In the genomic region with DNA sequence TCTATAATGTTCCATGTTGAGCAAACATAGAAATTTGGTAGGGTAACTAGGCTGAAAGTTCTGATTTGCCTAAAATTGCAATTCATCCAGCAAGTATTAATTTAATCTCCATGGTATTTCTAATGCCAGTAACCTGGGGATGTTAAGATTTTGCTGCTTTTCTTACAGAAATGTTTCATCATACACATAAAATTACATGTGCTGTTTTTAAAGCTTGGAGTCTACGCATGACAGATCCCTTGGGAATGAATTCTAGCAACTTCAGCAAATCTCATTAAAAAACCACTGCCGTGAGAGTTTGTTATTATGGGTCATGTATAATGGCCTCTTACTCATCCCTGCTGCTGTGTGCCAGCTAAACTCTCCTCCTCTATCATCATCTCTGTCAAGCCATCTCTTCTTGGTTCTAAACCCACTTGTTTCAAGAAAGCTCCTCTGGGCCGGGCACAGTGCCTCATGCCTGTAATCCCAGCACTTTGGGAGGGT, we compare ENCODE assay signal across 11 cellular contexts.
DNase-seq lines count a peak whose midpoint lies in the region; ATAC-seq and TF ChIP-seq lines count a peak whose summit lies in the region.
"Had no signal": no experiment of that assay in that cellular context is flagged by ENCODE, and none has a peak within 500 bp of the region (broad histone marks: within the 10 kb centered on the region; RNA-seq: fewer than 3 reads in every experiment).

No MANE protein-coding gene starts in this region.

- dilution Hi-C loops in IMR-90 (cut with HindIII; ENCODE audit: low sequenced_read_pairs, unreplicated experiment) = no loop called here

- H3K27ac Mint-ChIP-seq in progenitor cell of endocrine pancreas = no peak overlapping the region
- H3K27ac Mint-ChIP-seq: activated T-cell treated with anti-CD3 and anti-CD28 coated beads, Interleukin-2, amount 50 U/mL, for 72 hours had no signal

- peak overlapping the region; percentile 74; the same call in 1 of the 2 replicates for H3K18ac ChIP-seq in IMR-90 (ENCODE audit: low read depth, low read length)

- no TSS peak for BruUV-seq in IMR-90 (replicated peaks; lab: Mats Ljungman, UMichigan)

- CTCF ChIA-PET in IMR-90 (lab: Yijun Ruan, JAX) = interaction anchor here (0.6 kb wide), 1 partner anchor 87 kb away, joined by 3 read pairs; no protein-coding TSS in a partner anchor

- H2BK5ac ChIP-seq in IMR-90 (ENCODE audit: low read depth, low read length, poor library complexity, severe bottlenecking) = peak overlapping the region; percentile 64

- H3K4ac ChIP-seq in IMR-90 (ENCODE audit: low read depth, low read length) = peak overlapping the region; percentile 85; the same call in 1 of the 2 replicates

- H3K27ac ChIP-seq in IMR-90 (ENCODE audit: insufficient read depth, low read length) = peak overlapping the region; percentile 92; the same call in 1 of the 2 replicates
- peak overlapping the region; percentile 59 for H3K27ac ChIP-seq in brain microvascular endothelial cell

- H2AK9ac ChIP-seq in IMR-90 (replicated peaks; ENCODE audit: low read depth, low read length, poor library complexity) = no peak overlapping the region

- H3K4me1 Mint-ChIP-seq in progenitor cell of endocrine pancreas (ENCODE audit: low read depth) = peaks cover 13% of the 10 kb centered on the region

- no peak for TF ChIP-seq POLR2A in IMR-90 (IDR thresholded peaks at IDR 0.05; ENCODE audit: low read depth, low read length)

- peak overlapping the region; percentile 59; the same call in 1 of the 2 replicates for H3K56ac ChIP-seq in IMR-90 (ENCODE audit: extremely low read depth, insufficient read depth, low read length)

- H4K20me1 ChIP-seq in IMR-90 (ENCODE audit: insufficient read depth, low read length) = no peaks in the 10 kb centered on the region

- peak overlapping the region; percentile 93 for H2BK20ac ChIP-seq in IMR-90 (ENCODE audit: low read depth, low read length)

- no peaks in the 10 kb centered on the region for H3K36me3 Mint-ChIP-seq in progenitor cell of endocrine pancreas (ENCODE audit: insufficient read depth)

- no peak overlapping the region for H3K4me2 ChIP-seq in IMR-90 (ENCODE audit: low read depth, low read length)

- in situ Hi-C loops in IMR-90 (cut with MboI; ENCODE audit: low sequenced_read_pairs) = no loop called here
- in situ Hi-C loops in brain microvascular endothelial cell (cut with HindIII; ENCODE audit: low pct_ligation_motif_present, low sequenced_read_pairs) = no loop called here

- ATAC-seq in IMR-90 (ENCODE audit: low read depth) (peak; percentile 93), GM21381 (IDR thresholded peaks at IDR 0.05; ENCODE audit: unreplicated experiment) (no peak)
- ATAC-seq: activated T-cell treated with anti-CD3 and anti-CD28 coated beads, Interleukin-2, amount 50 U/mL, for 72 hours had no signal

- peak overlapping the region; percentile 65 to 71; a peak in 3 of 4 replicates for H4K8ac ChIP-seq in IMR-90 (ENCODE audit: low read depth in 2 of 2, low read length in 2 of 2)

- H3K4me3 ChIP-seq in IMR-90 (ENCODE audit: insufficient read depth, low read depth, low read length) (no peak overlapping the region), brain microvascular endothelial cell (ENCODE audit: low read depth, low read length) (no peak overlapping the region)

- no peak overlapping the region for H3K9ac ChIP-seq in IMR-90 (ENCODE audit: low read depth, low read length)

- H3K36me3 ChIP-seq in IMR-90 (ENCODE audit: control insufficient read depth, insufficient read depth, low read length) (no peaks in the 10 kb centered on the region), brain microvascular endothelial cell (replicated peaks) (no peaks in the 10 kb centered on the region)

- 0 out of 2 replicates have a peak, but pooled peaks cover under 1% of the 10 kb centered on the region for H3K27me3 ChIP-seq in IMR-90 (ENCODE audit: control insufficient read depth, insufficient read depth, low read length)
- H3K27me3 ChIP-seq in brain microvascular endothelial cell (replicated peaks) = no peaks in the 10 kb centered on the region

- intact Hi-C loops in IMR-90 (cut with micrococcal nuclease) = no loop called here

- H4K91ac ChIP-seq in IMR-90 (ENCODE audit: insufficient read depth, low read depth, low read length) = peak overlapping the region; percentile 87

- peaks cover 3% of the 10 kb centered on the region for H3K9me3 Mint-ChIP-seq in progenitor cell of endocrine pancreas (ENCODE audit: low read depth)
- H3K9me3 Mint-ChIP-seq: activated T-cell treated with anti-CD3 and anti-CD28 coated beads, Interleukin-2, amount 50 U/mL, for 72 hours had no signal

- H4K5ac ChIP-seq in IMR-90 (ENCODE audit: low read depth, low read length) = no peak overlapping the region

- H3K9me1 ChIP-seq in IMR-90 (ENCODE audit: insufficient read depth, low read length) = no peaks in the 10 kb centered on the region

- no peak overlapping the region for H2AK5ac ChIP-seq in IMR-90 (ENCODE audit: low read depth, low read length)

- no peak for TF ChIP-seq RAD21 in IMR-90 (IDR thresholded peaks at IDR 0.05; ENCODE audit: low read length)

- POLR2A ChIA-PET in IMR-90 (lab: Charles Lee; ENCODE audit: unreplicated experiment) = interaction anchor here (0.5 to 0.8 kb wide), 2 partner anchors 9 to 61 kb away, joined by 4 to 6 read pairs; a partner anchor contains a TSS

- H3K23ac ChIP-seq in IMR-90 (ENCODE audit: low read depth, low read length) = no peak overlapping the region

- TF ChIP-seq CTCF in IMR-90 (conservative IDR thresholded peaks at IDR 0.05; ENCODE audit: low read depth, low read length) = no peak
- TF ChIP-seq CTCF in brain microvascular endothelial cell (IDR thresholded peaks at IDR 0.05; ENCODE audit: low read depth, low read length, missing control alignments) = no peak
- TF ChIP-seq CTCF in GM10266 (IDR thresholded peaks at IDR 0.05; ENCODE audit: control insufficient read depth, insufficient read depth, low read depth, missing control alignments) = no peak
- TF ChIP-seq CTCF in progenitor cell of endocrine pancreas (IDR thresholded peaks at IDR 0.05; ENCODE audit: unreplicated experiment) = no peak

- H2AFZ ChIP-seq in IMR-90 (replicated peaks; ENCODE audit: low read length, poor library complexity) = no peak overlapping the region

- H2BK15ac ChIP-seq in IMR-90 (ENCODE audit: low read depth, low read length) = 0 out of 3 replicates have a peak overlapping the region, but pooled peaks have one; percentile 16

- H3K14ac ChIP-seq in IMR-90 (replicated peaks; ENCODE audit: low read depth, low read length) = no peak overlapping the region; the same call in 1 of the 2 replicates

- H3K4me3 Mint-ChIP-seq in progenitor cell of endocrine pancreas (ENCODE audit: low read depth) = no peak overlapping the region
- H3K4me3 Mint-ChIP-seq: activated T-cell treated with anti-CD3 and anti-CD28 coated beads, Interleukin-2, amount 50 U/mL, for 72 hours had no signal

- H3K79me1 ChIP-seq in IMR-90 (ENCODE audit: low read depth in 1 of 2, low read length in 2 of 2) = no peaks in the 10 kb centered on the region

- peaks cover 5% of the 10 kb centered on the region for H3K4me1 ChIP-seq in IMR-90 (ENCODE audit: control insufficient read depth, insufficient read depth, low read length)

- H2BK120ac ChIP-seq in IMR-90 (ENCODE audit: low read depth, low read length) = peak overlapping the region; percentile 93

- peaks cover 3% of the 10 kb centered on the region for H3K27me3 Mint-ChIP-seq in progenitor cell of endocrine pancreas

- no CpG with 5 or more reads among the region's 3 CpGs for WGBS in IMR-90 (ENCODE audit: extremely low coverage in 2 of 2, insufficient read length in 1 of 2), 2 experiments

- no peaks in the 10 kb centered on the region for H3K9me3 ChIP-seq in IMR-90 (ENCODE audit: control insufficient read depth, insufficient read depth, low read length)

- DNase-seq in AG08396 (ENCODE audit: low spot score) (peak; percentile 70), IMR-90 (peak; percentile 98), brain microvascular endothelial cell (peak; percentile 83), kidney tubule cell (ENCODE audit: low spot score) (peak; percentile 71), DMS153 treated with DMSO at 0.1 percent for 48 hours (lab: John Stamatoyannopoulos, UW; ENCODE audit: unreplicated experiment) (no peak), GM10266 (ENCODE audit: extremely low spot score) (no peak), progenitor cell of endocrine pancreas (ENCODE audit: low spot score, unreplicated experiment) (no peak)
- DNase-seq: activated T-cell treated with anti-CD3 and anti-CD28 coated beads, Interleukin-2, amount 50 U/mL, for 72 hours; effector CD4-positive, alpha-beta T cell; NCI-H1092 had no signal

TF ChIP-seq in IMR-90, 13 proteins besides CTCF, POLR2A, EP300 and RAD21 (continues in another document):
- TF ChIP-seq RFX5 (IDR thresholded peaks at IDR 0.05; ENCODE audit: low read depth, low read length) (no peak), CEBPB (IDR thresholded peaks at IDR 0.05; ENCODE audit: low read depth, low read length) (peak; percentile 87), SMC3 (IDR thresholded peaks at IDR 0.05; ENCODE audit: low read depth, low read length) (no peak), FOS (IDR thresholded peaks at IDR 0.05; ENCODE audit: low read depth, low read length) (peak; percentile 80), NFE2L2 (IDR thresholded peaks at IDR 0.05; ENCODE audit: low read depth, low read length) (no peak), MXI1 (IDR thresholded peaks at IDR 0.05; ENCODE audit: borderline replicate concordance, low read depth, low read length) (no peak), BHLHE40 (IDR thresholded peaks at IDR 0.05; ENCODE audit: low read depth, low read length) (no peak), MAFK (IDR thresholded peaks at IDR 0.05; ENCODE audit: low read depth, low read length) (peak; percentile 97), RCOR1 (IDR thresholded peaks at IDR 0.05; ENCODE audit: insufficient replicate concordance, low read length) (no peak)
- TF ChIP-seq, protein P1, sequence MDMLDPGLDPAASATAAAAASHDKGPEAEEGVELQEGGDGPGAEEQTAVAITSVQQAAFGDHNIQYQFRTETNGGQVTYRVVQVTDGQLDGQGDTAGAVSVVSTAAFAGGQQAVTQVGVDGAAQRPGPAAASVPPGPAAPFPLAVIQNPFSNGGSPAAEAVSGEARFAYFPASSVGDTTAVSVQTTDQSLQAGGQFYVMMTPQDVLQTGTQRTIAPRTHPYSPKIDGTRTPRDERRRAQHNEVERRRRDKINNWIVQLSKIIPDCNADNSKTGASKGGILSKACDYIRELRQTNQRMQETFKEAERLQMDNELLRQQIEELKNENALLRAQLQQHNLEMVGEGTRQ (IDR thresholded peaks at IDR 0.05; ENCODE audit: low read depth, low read length) = no peak
- TF ChIP-seq, protein P2, sequence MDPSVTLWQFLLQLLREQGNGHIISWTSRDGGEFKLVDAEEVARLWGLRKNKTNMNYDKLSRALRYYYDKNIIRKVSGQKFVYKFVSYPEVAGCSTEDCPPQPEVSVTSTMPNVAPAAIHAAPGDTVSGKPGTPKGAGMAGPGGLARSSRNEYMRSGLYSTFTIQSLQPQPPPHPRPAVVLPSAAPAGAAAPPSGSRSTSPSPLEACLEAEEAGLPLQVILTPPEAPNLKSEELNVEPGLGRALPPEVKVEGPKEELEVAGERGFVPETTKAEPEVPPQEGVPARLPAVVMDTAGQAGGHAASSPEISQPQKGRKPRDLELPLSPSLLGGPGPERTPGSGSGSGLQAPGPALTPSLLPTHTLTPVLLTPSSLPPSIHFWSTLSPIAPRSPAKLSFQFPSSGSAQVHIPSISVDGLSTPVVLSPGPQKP (IDR thresholded peaks at IDR 0.05; ENCODE audit: borderline replicate concordance, low read depth, low read length) = no peak

Comparison
In these comparisons a context has a peak if more than half of its experiments do, and no peak if none do; other contexts are left out.
1. DNase-seq: peak in AG08396 (single experiment), IMR-90 (single experiment), brain microvascular endothelial cell (single experiment) and kidney tubule cell (single experiment); none in DMS153 treated with DMSO at 0.1 percent for 48 hours (single experiment), GM10266 (single experiment) and progenitor cell of endocrine pancreas (single experiment).